9 cellular contexts compared by ENCODE assay signal in the genomic region with DNA sequence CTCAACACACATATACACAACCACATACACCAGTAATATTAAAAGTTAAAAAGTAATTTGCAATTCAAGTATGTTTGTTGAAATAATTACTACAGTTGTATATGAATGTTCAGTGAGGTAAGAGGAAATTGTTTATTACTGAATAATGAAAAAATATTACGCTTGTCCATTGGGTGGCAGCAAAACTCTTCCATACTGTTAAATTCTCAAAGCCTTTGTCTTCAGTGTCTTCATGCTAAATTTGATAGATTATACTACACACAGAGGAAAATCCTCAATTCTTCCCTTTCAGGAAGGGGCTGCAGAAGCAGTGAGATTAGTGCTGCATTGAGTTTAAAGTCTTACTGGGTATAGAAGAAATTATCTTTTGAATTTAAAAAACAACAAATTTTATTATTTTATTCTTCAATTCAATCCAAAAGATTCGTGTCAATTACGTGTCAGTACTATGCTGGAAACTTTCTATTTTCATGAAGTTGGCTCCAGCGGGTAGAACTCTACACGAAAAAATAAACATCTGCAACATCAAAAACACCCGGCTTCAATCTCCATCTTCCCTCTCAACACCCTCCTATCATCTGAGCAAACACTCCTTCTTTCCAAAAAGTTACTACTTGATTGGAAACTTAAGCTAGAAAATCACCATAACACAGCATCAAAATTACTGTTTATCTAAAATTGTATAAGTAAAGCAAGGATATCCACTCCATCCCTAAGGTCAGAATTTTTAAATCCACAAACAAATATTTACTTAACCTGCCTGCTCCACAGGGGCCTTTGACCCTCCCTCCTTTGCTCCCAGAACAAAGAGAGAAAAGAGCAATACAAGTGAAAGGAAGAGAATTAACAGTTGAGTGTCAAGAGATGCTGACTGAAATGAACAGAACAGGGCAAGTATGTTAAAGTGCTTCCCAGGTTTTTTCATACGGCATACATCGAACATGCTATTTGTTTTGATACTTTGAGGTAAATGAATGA. TPM values are rescaled to one million over a fixed set of nuclear protein-coding genes. Genes with fewer than 3 reads are reported as not detected.
A peak's percentile ranks its signal among the peaks of the same experiment; 100 is the strongest.
DNase-seq lines count a peak whose midpoint lies in the region; ATAC-seq and TF ChIP-seq lines count a peak whose summit lies in the region.
"Had no signal": no experiment of that assay in that cellular context is flagged by ENCODE, and none has a peak within 500 bp of the region (broad histone marks: within the 10 kb centered on the region; RNA-seq: fewer than 3 reads in every experiment).

No MANE protein-coding gene starts in this region.

- H3K27ac ChIP-seq in breast epithelium = no peak overlapping the region

- H3K4me3 ChIP-seq in breast epithelium = no peak overlapping the region

- H3K27me3 ChIP-seq in breast epithelium = no peaks in the 10 kb centered on the region

- H3K27ac Mint-ChIP-seq in HFFc6 = no peak overlapping the region
- H3K27ac Mint-ChIP-seq: activated naive CD8-positive, alpha-beta T cell had no signal

- H3K4me3 Mint-ChIP-seq in HFFc6 = peak overlapping the region; percentile 34
- H3K4me3 Mint-ChIP-seq: activated naive CD8-positive, alpha-beta T cell had no signal

- H3K9me3 Mint-ChIP-seq in HFFc6 = peaks cover 8% of the 10 kb centered on the region

- DNase-seq in activated T-cell treated with anti-CD3 and anti-CD28 coated beads for 4 hours (peak; percentile 29), HFFc6 (peak; percentile 42), NCI-H69 (lab: John Stamatoyannopoulos, UW) (peak; percentile 72), breast epithelium (ENCODE audit: low spot score in 2 of 2) (no peak), left kidney (ENCODE audit: low read depth, low spot score) (peak; percentile 69), omental fat pad (ENCODE audit: low spot score) (no peak)
- no peak for DNase-seq in activated T-cell treated with anti-CD3 and anti-CD28 coated beads, Interleukin-2, amount 50 U/mL, for 48 hours

- no peaks in the 10 kb centered on the region for H3K27me3 Mint-ChIP-seq in HFFc6 (ENCODE audit: insufficient read depth)

- TF ChIP-seq CTCF in HFFc6 (IDR thresholded peaks at IDR 0.05) (peak; percentile 85), breast epithelium (IDR thresholded peaks at IDR 0.05) (peak; percentile 45 to 70 (median 66)), omental fat pad (IDR thresholded peaks at IDR 0.05) (peak in 1 of 3 donors; percentile 29)

- ATAC-seq in omental fat pad (ENCODE audit: low FRiP score) (no peak), GM21786 (IDR thresholded peaks at IDR 0.05; ENCODE audit: unreplicated experiment) (no peak)

- H3K9me3 ChIP-seq in breast epithelium = no peaks in the 10 kb centered on the region

- H3K4me1 ChIP-seq in breast epithelium = no peaks in the 10 kb centered on the region

- intact Hi-C loops in breast epithelium (cut with DNase I; ENCODE audit: low total_unique reads) = loop anchor here (10.0 kb wide), 1 partner anchor 411 kb away; no protein-coding TSS in a partner anchor

- TF ChIP-seq POLR2A in breast epithelium (IDR thresholded peaks at IDR 0.05) = no peak

- H3K36me3 ChIP-seq in breast epithelium = no peaks in the 10 kb centered on the region

- peaks cover 9% of the 10 kb centered on the region for H3K36me3 Mint-ChIP-seq in HFFc6 (ENCODE audit: low read depth)

- H3K4me1 Mint-ChIP-seq in HFFc6 (ENCODE audit: low read depth) = peaks cover 64% of the 10 kb centered on the region

RNA-seq across cellular contexts. Expression of gene TES, which starts 37.0 kb away (rescaled TPM):
- total RNA-seq in HFFc6 (2021; fragmentation: NEBNext Ultra II Directional; extraction: Animal tissue kit (Norgen Biotek cat#: 25700)) = 10 to 100 TPM; 10.4 to 29.3 (median 22.4) TPM
- 100 to 1,000 TPM in 1 of 3 donors, 10 to 100 TPM in 2; 29.0 to 146 (median 88.5) TPM for total RNA-seq in breast epithelium
- 10 to 100 TPM; 22.0 to 58.6 (median 35.8) TPM for total RNA-seq in omental fat pad

Comparison
In these comparisons a context has a peak if more than half of its experiments do, and no peak if none do; other contexts are left out.
1. DNase-seq: peak in activated T-cell treated with anti-CD3 and anti-CD28 coated beads for 4 hours (single experiment), HFFc6 (single experiment), NCI-H69 (single experiment) and left kidney (single experiment); none in activated T-cell treated with anti-CD3 and anti-CD28 coated beads, Interleukin-2, amount 50 U/mL, for 48 hours (0 of 2), breast epithelium (0 of 2) and omental fat pad (single experiment).